In genomic region chr11:61833926-61834277, GRCh38 we compare ENCODE assay signal across 1 cellular context.
TF ChIP-seq lines count a peak whose summit lies in the region.

No MANE protein-coding gene starts in this region.

TF ChIP-seq in GM12878, 131 proteins besides CTCF, POLR2A, EP300 and RAD21:
- no peak for TF ChIP-seq IRF3 (IDR thresholded peaks at IDR 0.05)
- no peak for TF ChIP-seq HSF1 (IDR thresholded peaks at IDR 0.05; ENCODE audit: low read depth, low read length)
- no peak for TF ChIP-seq ZNF207 (IDR thresholded peaks at IDR 0.05; ENCODE audit: borderline replicate concordance)
- TF ChIP-seq FOXK2 (IDR thresholded peaks at IDR 0.05) = no peak
- no peak for TF ChIP-seq ZNF592 (IDR thresholded peaks at IDR 0.05)
- no peak for TF ChIP-seq BMI1 (IDR thresholded peaks at IDR 0.05; ENCODE audit: borderline replicate concordance)
- no peak for TF ChIP-seq NFXL1 (IDR thresholded peaks at IDR 0.05; ENCODE audit: borderline replicate concordance)
- no peak for TF ChIP-seq ZSCAN29 (IDR thresholded peaks at IDR 0.05)
- TF ChIP-seq RAD51 (IDR thresholded peaks at IDR 0.05) = no peak
- no peak for TF ChIP-seq ZNF24 (IDR thresholded peaks at IDR 0.05)
- TF ChIP-seq POLR2AphosphoS5 (IDR thresholded peaks at IDR 0.05; ENCODE audit: low read length) = no peak
- no peak for TF ChIP-seq MYB (IDR thresholded peaks at IDR 0.05; ENCODE audit: borderline replicate concordance, low read depth, low read length)
- no peak for TF ChIP-seq HDGF (IDR thresholded peaks at IDR 0.05)
- TF ChIP-seq RFX5 (IDR thresholded peaks at IDR 0.05; ENCODE audit: low read depth, low read length) = no peak
- TF ChIP-seq HCFC1 (IDR thresholded peaks at IDR 0.05; ENCODE audit: low read length) = no peak
- no peak for TF ChIP-seq NBN (IDR thresholded peaks at IDR 0.05)
- no peak for TF ChIP-seq SRF (IDR thresholded peaks at IDR 0.05; ENCODE audit: low read depth in 2 of 2, low read length in 2 of 2)
